Comparison of ENCODE assay signal across 8 cellular contexts in genomic region chr14:49895480-49895879, GRCh38. TPM values are rescaled to one million over a fixed set of nuclear protein-coding genes. Genes with fewer than 3 reads are reported as not detected.
DNase-seq lines count a peak whose midpoint lies in the region; ATAC-seq and TF ChIP-seq lines count a peak whose summit lies in the region.

No MANE protein-coding gene starts in this region.

- H3F3A ChIP-seq in SK-N-SH (replicated peaks; ENCODE audit: insufficient read depth), result peaks cover 51% of the 10 kb centered on the region

- H3K4me1 ChIP-seq in SK-N-SH (ENCODE audit: control insufficient read depth in 1 of 2, insufficient read depth in 2 of 2, low read depth in 1 of 2, low read length in 1 of 2), result peaks cover 19 to 27% of the 10 kb centered on the region in 2 experiments
- peaks cover 3% of the 10 kb centered on the region for H3K4me1 ChIP-seq in right cardiac atrium (ENCODE audit: control insufficient read depth, insufficient read depth, low read length)
- H3K4me1 ChIP-seq in thyroid gland, result peaks cover 31 to 35% of the 10 kb centered on the region in 2 donors

- H3K4me1 Mint-ChIP-seq in T-helper 17 cell, result peaks cover 35% of the 10 kb centered on the region
- H3K4me1 Mint-ChIP-seq in stimulated activated naive CD8-positive, alpha-beta T cell treated with anti-CD3 and anti-CD28 coated beads, Interleukin-15, amount 100 ng/mL, for 72 hours, result peaks cover 39% of the 10 kb centered on the region

- peak overlapping the region; percentile 98 for H3K9ac ChIP-seq in SK-N-SH

- peak overlapping the region; percentile 100 for H3K4me3 Mint-ChIP-seq in T-helper 17 cell
- H3K4me3 Mint-ChIP-seq in stimulated activated naive CD8-positive, alpha-beta T cell treated with anti-CD3 and anti-CD28 coated beads, Interleukin-15, amount 100 ng/mL, for 72 hours, result peak overlapping the region; percentile 91 to 98

- H3K27ac ChIP-seq in SK-N-SH (ENCODE audit: low read depth in 2 of 2, low read length in 1 of 2), result peak overlapping the region in 1 of 2 experiments; percentile 98; a peak in 1 of 4 replicates
- H3K27ac ChIP-seq in right cardiac atrium (ENCODE audit: low read length), result no peak overlapping the region
- H3K27ac ChIP-seq in thyroid gland, result no peak overlapping the region

- no peak for TF ChIP-seq EP300 in SK-N-SH (IDR thresholded peaks at IDR 0.05; ENCODE audit: borderline replicate concordance in 1 of 2, low read depth in 1 of 2, low read length in 1 of 2)

- H3K9me3 ChIP-seq in SK-N-SH, result no peaks in the 10 kb centered on the region
- H3K9me3 ChIP-seq in T-helper 17 cell (ENCODE audit: control insufficient read depth, low read length, poor library complexity, severe bottlenecking), result peaks cover 4% of the 10 kb centered on the region
- H3K9me3 ChIP-seq in right cardiac atrium (ENCODE audit: control insufficient read depth, low read length), result no peaks in the 10 kb centered on the region
- no peaks in the 10 kb centered on the region for H3K9me3 ChIP-seq in thyroid gland

- intact Hi-C loops in right cardiac atrium (cut with DNase I), result loop anchor here in 1 of 4 donors (10.0 kb wide), 1 partner anchor 209 kb away; no protein-coding TSS in a partner anchor
- intact Hi-C loops in thyroid gland (cut with DNase I), result no loop called here

- POLR2A ChIA-PET in SK-N-SH (lab: Yijun Ruan, JAX), result no interaction called here

- H3K4me2 ChIP-seq in SK-N-SH, result peak overlapping the region; percentile 72

- no peaks in the 10 kb centered on the region for H3K27me3 ChIP-seq in SK-N-SH (ENCODE audit: insufficient read depth)
- H3K27me3 ChIP-seq in right cardiac atrium (ENCODE audit: control insufficient read depth, insufficient read depth), result no peaks in the 10 kb centered on the region
- H3K27me3 ChIP-seq in thyroid gland, result no peaks in the 10 kb centered on the region

- H3K79me2 ChIP-seq in SK-N-SH (ENCODE audit: insufficient read depth), result peaks cover 83% of the 10 kb centered on the region

- H3K36me3 ChIP-seq in SK-N-SH (replicated peaks in 1 of 2; ENCODE audit: control insufficient read depth in 1 of 2, insufficient read depth in 2 of 2, low read length in 1 of 2) (peaks cover 32 to 53% of the 10 kb centered on the region in 2 experiments), thyroid gland (peaks cover 0 to 11% of the 10 kb centered on the region in 2 donors)

- TF ChIP-seq POLR2A in thyroid gland (IDR thresholded peaks at IDR 0.05), result no peak

- TF ChIP-seq CTCF in SK-N-SH (IDR thresholded peaks at IDR 0.05) (no peak), thyroid gland (IDR thresholded peaks at IDR 0.05) (no peak)

- H3K4me3 ChIP-seq in SK-N-SH (ENCODE audit: low read depth in 2 of 2, low read length in 1 of 2) (peak overlapping the region; percentile 85 to 91; a peak in 3 of 4 replicates), right cardiac atrium (ENCODE audit: low read length) (peak overlapping the region; percentile 40), thyroid gland (replicated peaks in 1 of 3) (no peak overlapping the region)

- H4K20me1 ChIP-seq in SK-N-SH (ENCODE audit: insufficient read depth), result peaks cover 38% of the 10 kb centered on the region

- DNase-seq in SK-N-SH (no peak), T-helper 17 cell (no peak), right cardiac atrium (no peak), thyroid gland (no peak), mucosa of gallbladder (ENCODE audit: low spot score) (no peak)
- no peak for DNase-seq in stimulated activated naive CD8-positive, alpha-beta T cell treated with anti-CD3 and anti-CD28 coated beads, Interleukin-15, amount 100 ng/mL, for 72 hours

- 30% methylated on average over 4 of the region's 4 CpGs for WGBS in SK-N-SH (ENCODE audit: low lambda C conversion rate)
- 38% methylated on average over 4 of the region's 4 CpGs for WGBS in right cardiac atrium
- WGBS in thyroid gland, 2 donors, result 53 to 63% methylated on average over 4 of the region's 4 CpGs

- ATAC-seq in SK-N-SH treated with all-trans-retinoic acid at 6 μM for 48 hours, result no peak
- no peak for ATAC-seq in T-helper 17 cell
- no peak for ATAC-seq in right cardiac atrium
- ATAC-seq in stimulated activated naive CD8-positive, alpha-beta T cell treated with anti-CD3 and anti-CD28 coated beads, Interleukin-15, amount 100 ng/mL, for 72 hours, result no peak
- no peak for ATAC-seq in HG02623 (IDR thresholded peaks at IDR 0.05; ENCODE audit: unreplicated experiment)

- H3K9me2 ChIP-seq in SK-N-SH, result no peaks in the 10 kb centered on the region

- TF ChIP-seq RAD21 in SK-N-SH (IDR thresholded peaks at IDR 0.05; ENCODE audit: low read length), result no peak

- H2AFZ ChIP-seq in SK-N-SH (ENCODE audit: low read depth), result no peak overlapping the region

- no peaks in the 10 kb centered on the region for H3K9me3 Mint-ChIP-seq in stimulated activated naive CD8-positive, alpha-beta T cell treated with anti-CD3 and anti-CD28 coated beads, Interleukin-15, amount 100 ng/mL, for 72 hours

- H3K27me3 Mint-ChIP-seq in T-helper 17 cell, result no peaks in the 10 kb centered on the region
- H3K27me3 Mint-ChIP-seq in stimulated activated naive CD8-positive, alpha-beta T cell treated with anti-CD3 and anti-CD28 coated beads, Interleukin-15, amount 100 ng/mL, for 72 hours, result no peaks in the 10 kb centered on the region

- CTCF ChIA-PET in SK-N-SH (lab: Yijun Ruan, JAX), result interaction anchor here (0.8 to 1.4 kb wide), 5 partner anchors 15 to 210 kb away, joined by 3 to 4 read pairs (median 3); no protein-coding TSS in a partner anchor

- H3K36me3 Mint-ChIP-seq in T-helper 17 cell (ENCODE audit: low read depth), result peaks cover 20% of the 10 kb centered on the region

- peak overlapping the region; percentile 99 for H3K27ac Mint-ChIP-seq in T-helper 17 cell
- H3K27ac Mint-ChIP-seq in stimulated activated naive CD8-positive, alpha-beta T cell treated with anti-CD3 and anti-CD28 coated beads, Interleukin-15, amount 100 ng/mL, for 72 hours, result peak overlapping the region; percentile 99

TF ChIP-seq in SK-N-SH, 30 proteins besides CTCF, POLR2A, EP300 and RAD21:
- TF ChIP-seq FOSL2 (IDR thresholded peaks at IDR 0.05; ENCODE audit: borderline replicate concordance, low read depth), result no peak
- TF ChIP-seq RXRA (IDR thresholded peaks at IDR 0.05; ENCODE audit: borderline replicate concordance, low read depth), result no peak
- TF ChIP-seq RFX5 (IDR thresholded peaks at IDR 0.05; ENCODE audit: low read length), result no peak
- no peak for TF ChIP-seq MEF2A (IDR thresholded peaks at IDR 0.05; ENCODE audit: borderline replicate concordance, low read depth)
- TF ChIP-seq, protein P1, sequence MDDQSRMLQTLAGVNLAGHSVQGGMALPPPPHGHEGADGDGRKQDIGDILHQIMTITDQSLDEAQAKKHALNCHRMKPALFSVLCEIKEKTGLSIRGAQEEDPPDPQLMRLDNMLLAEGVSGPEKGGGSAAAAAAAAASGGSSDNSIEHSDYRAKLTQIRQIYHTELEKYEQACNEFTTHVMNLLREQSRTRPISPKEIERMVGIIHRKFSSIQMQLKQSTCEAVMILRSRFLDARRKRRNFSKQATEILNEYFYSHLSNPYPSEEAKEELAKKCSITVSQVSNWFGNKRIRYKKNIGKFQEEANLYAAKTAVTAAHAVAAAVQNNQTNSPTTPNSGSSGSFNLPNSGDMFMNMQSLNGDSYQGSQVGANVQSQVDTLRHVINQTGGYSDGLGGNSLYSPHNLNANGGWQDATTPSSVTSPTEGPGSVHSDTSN (IDR thresholded peaks at IDR 0.05), result no peak
- TF ChIP-seq POLR2AphosphoS5 (IDR thresholded peaks at IDR 0.05; ENCODE audit: low read depth, low read length), result no peak

TF ChIP-seq in SK-N-SH treated with all-trans-retinoic acid at 6 μM for 48 hours, 23 proteins besides CTCF, POLR2A, EP300 and RAD21:
- TF ChIP-seq, protein P2, sequence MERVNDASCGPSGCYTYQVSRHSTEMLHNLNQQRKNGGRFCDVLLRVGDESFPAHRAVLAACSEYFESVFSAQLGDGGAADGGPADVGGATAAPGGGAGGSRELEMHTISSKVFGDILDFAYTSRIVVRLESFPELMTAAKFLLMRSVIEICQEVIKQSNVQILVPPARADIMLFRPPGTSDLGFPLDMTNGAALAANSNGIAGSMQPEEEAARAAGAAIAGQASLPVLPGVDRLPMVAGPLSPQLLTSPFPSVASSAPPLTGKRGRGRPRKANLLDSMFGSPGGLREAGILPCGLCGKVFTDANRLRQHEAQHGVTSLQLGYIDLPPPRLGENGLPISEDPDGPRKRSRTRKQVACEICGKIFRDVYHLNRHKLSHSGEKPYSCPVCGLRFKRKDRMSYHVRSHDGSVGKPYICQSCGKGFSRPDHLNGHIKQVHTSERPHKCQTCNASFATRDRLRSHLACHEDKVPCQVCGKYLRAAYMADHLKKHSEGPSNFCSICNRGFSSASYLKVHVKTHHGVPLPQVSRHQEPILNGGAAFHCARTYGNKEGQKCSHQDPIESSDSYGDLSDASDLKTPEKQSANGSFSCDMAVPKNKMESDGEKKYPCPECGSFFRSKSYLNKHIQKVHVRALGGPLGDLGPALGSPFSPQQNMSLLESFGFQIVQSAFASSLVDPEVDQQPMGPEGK (CRISPR knock-in tag; IDR thresholded peaks at IDR 0.05; ENCODE audit: borderline replicate concordance), result no peak

RNA-seq across cellular contexts. Expression of gene ARF6, which starts 2.6 kb away (rescaled TPM):
- polyA plus RNA-seq in SK-N-SH (2012; rRNA removed) (32.2 and 45.2 TPM in 2 replicates), right cardiac atrium (16.5 TPM)
- 39.8 and 44.0 TPM in 2 replicates for polyA plus RNA-seq in SK-N-SH (2012; cell fraction: cytosol; rRNA removed)
- polyA plus RNA-seq in SK-N-SH (2012; cell fraction: nucleus; rRNA removed), result 21.8 and 24.4 TPM in 2 replicates
- total RNA-seq in T-helper 17 cell (10 to 100 TPM; 95.2 to 98.5 TPM), right cardiac atrium (10 to 100 TPM; 25.3 to 34.6 (median 28.2) TPM), thyroid gland (10 to 100 TPM; 35.6 to 59.4 (median 48.5) TPM), mucosa of gallbladder (62.0 TPM)

RNA-seq across cellular contexts. Expression of gene NEMF, which starts 42.9 kb away (rescaled TPM):
- polyA plus RNA-seq in SK-N-SH (2012; rRNA removed) (14.0 and 15.4 TPM in 2 replicates), right cardiac atrium (27.0 TPM)
- 15.7 and 24.6 TPM in 2 replicates for polyA plus RNA-seq in SK-N-SH (2012; cell fraction: cytosol; rRNA removed)
- polyA plus RNA-seq in SK-N-SH (2012; cell fraction: nucleus; rRNA removed), result 24.4 and 43.8 TPM in 2 replicates
- total RNA-seq in T-helper 17 cell (10 to 100 TPM; 83.4 to 83.5 TPM), right cardiac atrium (10 to 100 TPM; 47.0 to 54.4 (median 51.7) TPM), thyroid gland (100 to 1,000 TPM in 3 of 4 donors, 10 to 100 TPM in 1; 93.9 to 170 (median 118) TPM), mucosa of gallbladder (62.5 TPM)

Comparison
In these comparisons a context has a peak if more than half of its experiments do, and no peak if none do; other contexts are left out.
1. H3K4me3 ChIP-seq: peak in SK-N-SH (2 of 2) and right cardiac atrium (single experiment); none in thyroid gland (0 of 3).